ENCODE assay signal across 14 cellular contexts in genomic region chr5:108295588-108296368, GRCh38.
A peak's percentile ranks its signal among the peaks of the same experiment; 100 is the strongest.
DNase-seq lines count a peak whose midpoint lies in the region; TF ChIP-seq lines count a peak whose summit lies in the region.
"Had no signal": no experiment of that assay in that cellular context is flagged by ENCODE, and none has a peak within 500 bp of the region (broad histone marks: within the 10 kb centered on the region; RNA-seq: fewer than 3 reads in every experiment).

No MANE protein-coding gene starts in this region.

- H3K9me3 Mint-ChIP-seq in activated naive CD4-positive, alpha-beta T cell treated with anti-CD3 and anti-CD28 coated beads, Interleukin-2, amount 10 ng/mL, durations not matched to agents 7 days and 5 days = no peaks in the 10 kb centered on the region
- no peaks in the 10 kb centered on the region for H3K9me3 Mint-ChIP-seq in H9

- H3K4me3 ChIP-seq in A673 (ENCODE audit: low read depth, low read length, poor library complexity, severe bottlenecking) = no peak overlapping the region
- H3K4me3 ChIP-seq: pancreas had no signal

- H3K23me2 ChIP-seq in H9 (ENCODE audit: insufficient read length, low read depth, low read length, poor library complexity, severe bottlenecking) = no peaks in the 10 kb centered on the region

- H2BK20ac ChIP-seq in H9 (ENCODE audit: low read depth, low read length, poor library complexity, severe bottlenecking) = no peak overlapping the region

- H3K27me3 ChIP-seq in A673 (replicated peaks; ENCODE audit: insufficient read depth, low read depth, low read length, poor library complexity) (no peaks in the 10 kb centered on the region), H9 (ENCODE audit: insufficient read depth, low read length) (no peaks in the 10 kb centered on the region)
- H3K27me3 ChIP-seq: pancreas had no signal

- no peaks in the 10 kb centered on the region for H3K79me1 ChIP-seq in H9 (ENCODE audit: insufficient read depth, low read depth, low read length, poor library complexity, severe bottlenecking)

- no peaks in the 10 kb centered on the region for H3K4me1 Mint-ChIP-seq in activated naive CD4-positive, alpha-beta T cell treated with anti-CD3 and anti-CD28 coated beads, Interleukin-2, amount 10 ng/mL, durations not matched to agents 7 days and 5 days
- peaks cover 0 to 7% of the 10 kb centered on the region in 2 experiments; a peak in 2 of 4 replicates for H3K4me1 Mint-ChIP-seq in H9
- H3K4me1 Mint-ChIP-seq: mesothelial cell of epicardium had no signal

- H2BK120ac ChIP-seq in H9 (ENCODE audit: low read depth, low read length, poor library complexity, severe bottlenecking) = no peak overlapping the region

- no peaks in the 10 kb centered on the region for H3K36me3 ChIP-seq in A673 (ENCODE audit: insufficient read depth, low read length, poor library complexity, severe bottlenecking)
- H3K36me3 ChIP-seq: pancreas had no signal

- intact Hi-C loops in A673 (cut with micrococcal nuclease; ENCODE audit: unreplicated experiment) = no loop called here

- POLR2A ChIA-PET in A673 (lab: Charles Lee; ENCODE audit: low non-redundant PET) = no interaction called here

- H3K9me3 ChIP-seq in A673 (ENCODE audit: low read depth, low read length, poor library complexity, severe bottlenecking) (no peaks in the 10 kb centered on the region), H9 (ENCODE audit: control insufficient read depth, low read depth, low read length) (no peaks in the 10 kb centered on the region)
- H3K9me3 ChIP-seq: pancreas had no signal

- H3K14ac ChIP-seq in H9 (ENCODE audit: insufficient read depth, low read length) = no peak overlapping the region

- H3K36me3 Mint-ChIP-seq in activated naive CD4-positive, alpha-beta T cell treated with anti-CD3 and anti-CD28 coated beads, Interleukin-2, amount 10 ng/mL, durations not matched to agents 7 days and 5 days = no peaks in the 10 kb centered on the region
- H3K36me3 Mint-ChIP-seq in H9 (ENCODE audit: insufficient read depth in 1 of 3, low read depth in 3 of 3) = no peaks in the 10 kb centered on the region
- H3K36me3 Mint-ChIP-seq: mesothelial cell of epicardium had no signal

- H4K5ac ChIP-seq in H9 (ENCODE audit: insufficient read length, low read depth, low read length) = no peak overlapping the region

- H3K4me3 Mint-ChIP-seq in activated naive CD4-positive, alpha-beta T cell treated with anti-CD3 and anti-CD28 coated beads, Interleukin-2, amount 10 ng/mL, durations not matched to agents 7 days and 5 days = no peak overlapping the region
- no peak overlapping the region for H3K4me3 Mint-ChIP-seq in H9
- H3K4me3 Mint-ChIP-seq: activated naive CD8-positive, alpha-beta T cell; mesothelial cell of epicardium had no signal

- no peak overlapping the region for H3K56ac ChIP-seq in H9 (ENCODE audit: insufficient read length, low read depth, low read length)

- H3K79me2 ChIP-seq in H9 (ENCODE audit: insufficient read depth, low read length) = no peaks in the 10 kb centered on the region

- H2BK15ac ChIP-seq in H9 (ENCODE audit: low read depth, low read length) = no peak overlapping the region

- WGBS in H9 (ENCODE audit: extremely low coverage, insufficient read length, low lambda C conversion rate) = no CpG with 5 or more reads among the region's 2 CpGs

- no peaks in the 10 kb centered on the region for H4K20me1 ChIP-seq in H9 (ENCODE audit: control insufficient read depth, insufficient read depth, insufficient read length)

- no peak for TF ChIP-seq CTCF in A673 (conservative IDR thresholded peaks at IDR 0.05; ENCODE audit: low read depth, low read length)
- no peak for TF ChIP-seq CTCF in H9 (conservative IDR thresholded peaks at IDR 0.05)

- H3K23ac ChIP-seq in H9 (ENCODE audit: insufficient read length, low read depth, low read length) = no peak overlapping the region

- H3K27ac Mint-ChIP-seq in activated naive CD4-positive, alpha-beta T cell treated with anti-CD3 and anti-CD28 coated beads, Interleukin-2, amount 10 ng/mL, durations not matched to agents 7 days and 5 days = no peak overlapping the region
- H3K27ac Mint-ChIP-seq in H9 = peak overlapping the region in 1 of 3 experiments; percentile 76; a peak in 2 of 7 replicates
- H3K27ac Mint-ChIP-seq: activated naive CD8-positive, alpha-beta T cell; mesothelial cell of epicardium had no signal

- no TSS peak for BruUV-seq in A673 (replicated peaks; lab: Mats Ljungman, UMichigan)

- H3K4me2 ChIP-seq in H9 (ENCODE audit: insufficient read depth, insufficient read length, low read length) = no peak overlapping the region

- H3K27ac ChIP-seq in A673 (ENCODE audit: low read depth, low read length, poor library complexity, severe bottlenecking) (no peak overlapping the region), H9 (ENCODE audit: insufficient read length, low read depth, low read length) (no peak overlapping the region)
- H3K27ac ChIP-seq: pancreas had no signal

- no peaks in the 10 kb centered on the region for H3K27me3 Mint-ChIP-seq in activated naive CD4-positive, alpha-beta T cell treated with anti-CD3 and anti-CD28 coated beads, Interleukin-2, amount 10 ng/mL, durations not matched to agents 7 days and 5 days
- H3K27me3 Mint-ChIP-seq in H9 (ENCODE audit: low read depth) = no peaks in the 10 kb centered on the region
- H3K27me3 Mint-ChIP-seq: activated naive CD8-positive, alpha-beta T cell had no signal

- no peak overlapping the region for H2AK5ac ChIP-seq in H9 (ENCODE audit: insufficient read length, low read length)

- no peak overlapping the region for H4K91ac ChIP-seq in H9 (ENCODE audit: insufficient read length, low read depth, low read length)

- no peak overlapping the region for H3K4ac ChIP-seq in H9 (ENCODE audit: low read depth, low read length)

- H2AFZ ChIP-seq in H9 (ENCODE audit: low read length) = no peak overlapping the region

- H3K9ac ChIP-seq in H9 (ENCODE audit: extremely low read depth, insufficient read length, low read length) = no peak overlapping the region

- no peak overlapping the region for H2BK5ac ChIP-seq in H9 (ENCODE audit: insufficient read length, low read length)

- H3K4me1 ChIP-seq in A673 (ENCODE audit: insufficient read depth, low read length, poor library complexity, severe bottlenecking) (peaks cover 5% of the 10 kb centered on the region), H9 (ENCODE audit: insufficient read depth, low read length) (no peaks in the 10 kb centered on the region)

- H4K8ac ChIP-seq in H9 (replicated peaks; ENCODE audit: insufficient read length, low read depth, low read length) = no peak overlapping the region

- DNase-seq in A673 (ENCODE audit: low spot score) = peak; percentile 19
- peak; percentile 76 for DNase-seq in LHCN-M2 (ENCODE audit: low read depth)
- peak; percentile 55 for DNase-seq in dermis blood vessel endothelial cell
- DNase-seq in kidney tubule cell (ENCODE audit: low spot score) = peak; percentile 42
- no peak for DNase-seq in activated naive CD4-positive, alpha-beta T cell treated with anti-CD3 and anti-CD28 coated beads, Interleukin-2, amount 10 ng/mL, durations not matched to agents 7 days and 5 days
- no peak for DNase-seq in NCI-H345 treated with DMSO at 0.1 percent for 48 hours (lab: John Stamatoyannopoulos, UW; ENCODE audit: unreplicated experiment)
- DNase-seq in COLO668 (lab: John Stamatoyannopoulos, UW; ENCODE audit: unreplicated experiment) = no peak
- DNase-seq in H9 = no peak
- DNase-seq: Calu3, pancreas, substantia nigra, T-helper 1 cell had no signal

- CTCF ChIA-PET in A673 (lab: Charles Lee) = no interaction called here
- CTCF ChIA-PET in activated naive CD4-positive, alpha-beta T cell treated with anti-CD3 and anti-CD28 coated beads, Interleukin-2, amount 10 ng/mL, durations not matched to agents 7 days and 5 days (lab: Charles Lee) = interaction anchor here (0.7 kb wide), 1 partner anchor 955 kb away, joined by 3 read pairs; no protein-coding TSS in a partner anchor

- H3T11ph ChIP-seq in H9 (ENCODE audit: low read length) = no peak overlapping the region

- H2BK12ac ChIP-seq in H9 (ENCODE audit: insufficient read length, low read depth, low read length) = no peak overlapping the region

- H3K18ac ChIP-seq in H9 (ENCODE audit: insufficient read length, low read depth, low read length) = no peak overlapping the region

Comparison
In these comparisons a context has a peak if more than half of its experiments do, and no peak if none do; other contexts are left out.
1. DNase-seq: peak in A673 (single experiment), LHCN-M2 (single experiment), dermis blood vessel endothelial cell (single experiment) and kidney tubule cell (single experiment); none in activated naive CD4-positive, alpha-beta T cell treated with anti-CD3 and anti-CD28 coated beads, Interleukin-2, amount 10 ng/mL, durations not matched to agents 7 days and 5 days (single experiment), NCI-H345 treated with DMSO at 0.1 percent for 48 hours (single experiment), COLO668 (single experiment) and H9 (single experiment).